In the genomic region with DNA sequence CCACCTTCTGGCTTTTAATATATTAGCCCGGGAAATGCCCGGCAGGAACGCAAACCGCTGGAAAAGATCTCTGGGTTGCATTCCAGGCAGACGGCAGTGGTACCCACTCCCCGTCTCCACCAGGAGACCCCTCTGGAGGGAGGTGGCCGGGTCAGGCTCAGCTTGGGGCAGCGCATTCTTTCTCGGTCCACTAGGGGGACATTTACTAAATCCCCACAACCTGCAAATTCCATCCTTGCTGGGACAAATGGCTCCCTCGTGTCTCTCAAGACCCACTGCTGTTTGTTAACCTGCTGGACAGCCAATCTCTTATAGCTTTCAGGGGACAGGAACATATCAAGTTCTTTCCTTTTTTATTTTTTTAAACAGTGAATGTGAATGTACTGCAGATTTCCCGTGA, we compare ENCODE assay signal across 8 cellular contexts. TPM values are rescaled to one million over a fixed set of nuclear protein-coding genes. Genes with fewer than 3 reads are reported as not detected.
DNase-seq lines count a peak whose midpoint lies in the region; TF ChIP-seq lines count a peak whose summit lies in the region.

No MANE protein-coding gene starts in this region.

- H3K4me3 Mint-ChIP-seq in endothelial cell (ENCODE audit: unreplicated experiment) (no peak overlapping the region), progenitor cell of endocrine pancreas (ENCODE audit: low read depth) (no peak overlapping the region)

- intact Hi-C loops in thyroid gland (cut with DNase I): no loop called here

- WGBS in thyroid gland, 2 donors: 27 to 48% methylated on average over 10 to 11 of the region's 11 CpGs

- no peaks in the 10 kb centered on the region for H3K27me3 ChIP-seq in thyroid gland

- no peaks in the 10 kb centered on the region for H3K9me3 ChIP-seq in thyroid gland

- DNase-seq in NCI-H748 (lab: John Stamatoyannopoulos, UW; ENCODE audit: unreplicated experiment) (peak; percentile 36), NCI-H748 treated with DMSO at 0.1 percent for 48 hours (lab: John Stamatoyannopoulos, UW) (no peak), NCI-H460 (ENCODE audit: extremely low read depth, low read depth) (peak; percentile 15), endothelial cell (ENCODE audit: low spot score) (peak; percentile 53), progenitor cell of endocrine pancreas (ENCODE audit: low spot score, unreplicated experiment) (peak; percentile 22), thyroid gland (no peak), NCI-H1048 (lab: John Stamatoyannopoulos, UW) (no peak)
- DNase-seq in activated T-cell treated with anti-CD3 and anti-CD28 coated beads, Interleukin-2, amount 50 U/mL, for 1 hour: no peak

- no peaks in the 10 kb centered on the region for H3K36me3 ChIP-seq in thyroid gland

- H3K4me1 ChIP-seq in thyroid gland: no peaks in the 10 kb centered on the region

- peak; percentile 82 for TF ChIP-seq CTCF in endothelial cell (IDR thresholded peaks at IDR 0.05; ENCODE audit: unreplicated experiment)
- TF ChIP-seq CTCF in progenitor cell of endocrine pancreas (IDR thresholded peaks at IDR 0.05; ENCODE audit: unreplicated experiment): peak; percentile 77
- peak in 1 of 6 experiments; percentile 17 for TF ChIP-seq CTCF in thyroid gland (IDR thresholded peaks at IDR 0.05)

- H3K27ac Mint-ChIP-seq in endothelial cell (ENCODE audit: unreplicated experiment) (no peak overlapping the region), progenitor cell of endocrine pancreas (no peak overlapping the region)

- TF ChIP-seq POLR2A in thyroid gland (IDR thresholded peaks at IDR 0.05): no peak

- no peak overlapping the region for H3K4me3 ChIP-seq in thyroid gland (replicated peaks in 1 of 3)

- peaks cover 2% of the 10 kb centered on the region for H3K27me3 Mint-ChIP-seq in endothelial cell (ENCODE audit: unreplicated experiment)
- H3K27me3 Mint-ChIP-seq in progenitor cell of endocrine pancreas: peaks cover 6% of the 10 kb centered on the region

- H3K4me1 Mint-ChIP-seq in endothelial cell (ENCODE audit: unreplicated experiment) (no peaks in the 10 kb centered on the region), progenitor cell of endocrine pancreas (ENCODE audit: low read depth) (peaks cover 5% of the 10 kb centered on the region)

- H3K36me3 Mint-ChIP-seq in endothelial cell (ENCODE audit: low read depth, unreplicated experiment): no peaks in the 10 kb centered on the region
- no peaks in the 10 kb centered on the region for H3K36me3 Mint-ChIP-seq in progenitor cell of endocrine pancreas (ENCODE audit: insufficient read depth)

- H3K27ac ChIP-seq in thyroid gland: no peak overlapping the region

- H3K9me3 Mint-ChIP-seq in endothelial cell (ENCODE audit: unreplicated experiment) (no peaks in the 10 kb centered on the region), progenitor cell of endocrine pancreas (ENCODE audit: low read depth) (no peaks in the 10 kb centered on the region)

RNA-seq across cellular contexts. Expression of a gene that starts 45.8 kb away (rescaled TPM):
- 0.05 TPM in 1 of 2 replicates, not detected in the other for total RNA-seq in NCI-H460 (2014; rRNA removed; shearing (Covaris generic))
- 4.6 TPM in 1 of 2 replicates, not detected in the other for polyA plus RNA-seq in NCI-H460 (2014; cell fraction: nucleus; rRNA removed)
- total RNA-seq in endothelial cell (ENCODE audit: unreplicated experiment) (3.9 TPM), progenitor cell of endocrine pancreas (11.0 and 15.8 TPM in 2 replicates), thyroid gland (1 to 10 TPM in 3 of 4 donors, under 1 TPM in 1; 0.45 to 7.7 (median 1.9) TPM)

Comparison
In these comparisons a context has a peak if more than half of its experiments do, and no peak if none do; other contexts are left out.
1. DNase-seq: peak in NCI-H748 (single experiment), NCI-H460 (single experiment), endothelial cell (single experiment) and progenitor cell of endocrine pancreas (single experiment); none in NCI-H748 treated with DMSO at 0.1 percent for 48 hours (single experiment), thyroid gland (0 of 2), activated T-cell treated with anti-CD3 and anti-CD28 coated beads, Interleukin-2, amount 50 U/mL, for 1 hour (single experiment) and NCI-H1048 (single experiment).